ENCODE assay signal across 1 cellular context in genomic region chr9:4662108-4662988, GRCh38.
TF ChIP-seq lines count a peak whose summit lies in the region.

Gene PLPP6, plus strand, starts transcription at chr9:4662294. Its CDS starts 82 bp downstream, at chr9:4662376.

TF ChIP-seq in Ishikawa, 13 proteins besides CTCF, POLR2A, EP300 and RAD21 (continued from another document):
- TF ChIP-seq CEBPB (IDR thresholded peaks at IDR 0.05) (peak; percentile 53), CREB1 (IDR thresholded peaks at IDR 0.05; ENCODE audit: low read depth) (no peak), NFIC (IDR thresholded peaks at IDR 0.05) (no peak), YY1 (IDR thresholded peaks at IDR 0.05; ENCODE audit: low read depth) (peak; percentile 67)
- TF ChIP-seq, protein P1, sequence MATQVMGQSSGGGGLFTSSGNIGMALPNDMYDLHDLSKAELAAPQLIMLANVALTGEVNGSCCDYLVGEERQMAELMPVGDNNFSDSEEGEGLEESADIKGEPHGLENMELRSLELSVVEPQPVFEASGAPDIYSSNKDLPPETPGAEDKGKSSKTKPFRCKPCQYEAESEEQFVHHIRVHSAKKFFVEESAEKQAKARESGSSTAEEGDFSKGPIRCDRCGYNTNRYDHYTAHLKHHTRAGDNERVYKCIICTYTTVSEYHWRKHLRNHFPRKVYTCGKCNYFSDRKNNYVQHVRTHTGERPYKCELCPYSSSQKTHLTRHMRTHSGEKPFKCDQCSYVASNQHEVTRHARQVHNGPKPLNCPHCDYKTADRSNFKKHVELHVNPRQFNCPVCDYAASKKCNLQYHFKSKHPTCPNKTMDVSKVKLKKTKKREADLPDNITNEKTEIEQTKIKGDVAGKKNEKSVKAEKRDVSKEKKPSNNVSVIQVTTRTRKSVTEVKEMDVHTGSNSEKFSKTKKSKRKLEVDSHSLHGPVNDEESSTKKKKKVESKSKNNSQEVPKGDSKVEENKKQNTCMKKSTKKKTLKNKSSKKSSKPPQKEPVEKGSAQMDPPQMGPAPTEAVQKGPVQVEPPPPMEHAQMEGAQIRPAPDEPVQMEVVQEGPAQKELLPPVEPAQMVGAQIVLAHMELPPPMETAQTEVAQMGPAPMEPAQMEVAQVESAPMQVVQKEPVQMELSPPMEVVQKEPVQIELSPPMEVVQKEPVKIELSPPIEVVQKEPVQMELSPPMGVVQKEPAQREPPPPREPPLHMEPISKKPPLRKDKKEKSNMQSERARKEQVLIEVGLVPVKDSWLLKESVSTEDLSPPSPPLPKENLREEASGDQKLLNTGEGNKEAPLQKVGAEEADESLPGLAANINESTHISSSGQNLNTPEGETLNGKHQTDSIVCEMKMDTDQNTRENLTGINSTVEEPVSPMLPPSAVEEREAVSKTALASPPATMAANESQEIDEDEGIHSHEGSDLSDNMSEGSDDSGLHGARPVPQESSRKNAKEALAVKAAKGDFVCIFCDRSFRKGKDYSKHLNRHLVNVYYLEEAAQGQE (IDR thresholded peaks at IDR 0.05; ENCODE audit: low read depth) = no peak
